8 cellular contexts compared by ENCODE assay signal in genomic region chr11:107563702-107564101, GRCh38. TPM values are rescaled to one million over a fixed set of nuclear protein-coding genes. Genes with fewer than 3 reads are reported as not detected.
DNase-seq lines count a peak whose midpoint lies in the region; ATAC-seq, FAIRE-seq and TF ChIP-seq lines count a peak whose summit lies in the region.

No MANE protein-coding gene starts in this region.

- in situ Hi-C loops in HAP-1 (cut with MboI; ENCODE audit: low sequenced_read_pairs): no loop called here

- no peak overlapping the region for H3K27ac ChIP-seq in right lobe of liver

- H3K4me3 Mint-ChIP-seq in type B pancreatic cell: peak overlapping the region; percentile 82

- WGBS in right lobe of liver (ENCODE audit: insufficient coverage, low coverage, low lambda C conversion rate, missing lambda C conversion rate): 0% methylated on average over 2 of the region's 2 CpGs

- no peak overlapping the region for H3K4me3 ChIP-seq in HAP-1
- H3K4me3 ChIP-seq in MG63: no peak overlapping the region
- no peak overlapping the region for H3K4me3 ChIP-seq in bronchial epithelial cell (ENCODE audit: low read depth, low read length)
- no peak overlapping the region for H3K4me3 ChIP-seq in right lobe of liver

- no peak for FAIRE-seq in bronchial epithelial cell (lab: Jason Lieb, UNC)

- intact Hi-C loops in right lobe of liver (cut with DNase I): no loop called here

- no peaks in the 10 kb centered on the region for H3K36me3 Mint-ChIP-seq in type B pancreatic cell

- TF ChIP-seq CTCF in bronchial epithelial cell (IDR thresholded peaks at IDR 0.05; ENCODE audit: insufficient read depth, low read length, severe bottlenecking) (peak; percentile 55), right lobe of liver (IDR thresholded peaks at IDR 0.05) (peak; percentile 58 to 60 (median 60)), type B pancreatic cell (conservative IDR thresholded peaks at IDR 0.05) (peak; percentile 79)

- no peak for TF ChIP-seq POLR2A in right lobe of liver (IDR thresholded peaks at IDR 0.05)

- H3K4me1 ChIP-seq in HAP-1: peaks cover 12% of the 10 kb centered on the region
- peaks cover 0 to 14% (median 5%) of the 10 kb centered on the region in 4 donors for H3K4me1 ChIP-seq in right lobe of liver

- peaks cover 33% of the 10 kb centered on the region for H3K4me1 Mint-ChIP-seq in type B pancreatic cell (ENCODE audit: unreplicated experiment)

- H3K27me3 Mint-ChIP-seq in type B pancreatic cell: no peaks in the 10 kb centered on the region

- H3K27ac Mint-ChIP-seq in type B pancreatic cell: peak overlapping the region; percentile 54

- ATAC-seq in right lobe of liver: peak; percentile 20 to 33 (median 28)

- peak; percentile 59 for DNase-seq in SKM-1 treated with dmso at 0.1 percent for 144 hours (lab: John Stamatoyannopoulos, UW; ENCODE audit: unreplicated experiment)
- DNase-seq in SKM-1 (lab: John Stamatoyannopoulos, UW; ENCODE audit: unreplicated experiment): no peak
- peak; percentile 57 to 63 for DNase-seq in HAP-1 (ENCODE audit: low spot score in 2 of 2)
- DNase-seq in MG63: peak; percentile 10
- peak; percentile 60 for DNase-seq in SW480 (ENCODE audit: low spot score)
- peak; percentile 47 for DNase-seq in bronchial epithelial cell (ENCODE audit: low read depth)
- DNase-seq in right lobe of liver: no peak
- no peak for DNase-seq in type B pancreatic cell (ENCODE audit: extremely low spot score, unreplicated experiment)

- H3K36me3 ChIP-seq in HAP-1 (replicated peaks) (no peaks in the 10 kb centered on the region; the same call in 1 of the 2 replicates), MG63 (peaks cover 5% of the 10 kb centered on the region), bronchial epithelial cell (ENCODE audit: control insufficient read depth, insufficient read depth, low read length) (no peaks in the 10 kb centered on the region), right lobe of liver (no peaks in the 10 kb centered on the region)

- H3K27me3 ChIP-seq in HAP-1 (ENCODE audit: low read depth) (no peaks in the 10 kb centered on the region), MG63 (no peaks in the 10 kb centered on the region), bronchial epithelial cell (ENCODE audit: control insufficient read depth, insufficient read depth, low read length) (no peaks in the 10 kb centered on the region), right lobe of liver (no peaks in the 10 kb centered on the region)

- H3K9me3 ChIP-seq in HAP-1: no peaks in the 10 kb centered on the region
- H3K9me3 ChIP-seq in MG63: no peaks in the 10 kb centered on the region
- H3K9me3 ChIP-seq in right lobe of liver: no peaks in the 10 kb centered on the region

- H3K9me3 Mint-ChIP-seq in type B pancreatic cell: no peaks in the 10 kb centered on the region

RNA-seq across cellular contexts. Expression of gene ALKBH8, which starts 1.8 kb away (rescaled TPM):
- total RNA-seq in MG63 (2014; rRNA removed; shearing (Covaris generic); ENCODE audit: low replicate concordance): 5.5 and 7.0 TPM in 2 replicates
- total RNA-seq in bronchial epithelial cell: 5.2 and 12.4 TPM in 2 replicates
- 1 to 10 TPM; 2.5 to 4.3 (median 3.1) TPM for total RNA-seq in right lobe of liver
- total RNA-seq in type B pancreatic cell (ENCODE audit: low replicate concordance): 6.7 and 7.8 TPM in 2 replicates

RNA-seq across cellular contexts. Expression of gene ELMOD1, which starts 27.2 kb away (rescaled TPM):
- total RNA-seq in MG63 (2014; rRNA removed; shearing (Covaris generic); ENCODE audit: low replicate concordance): not detected in 2 replicates
- under 0.01 TPM in 1 of 2 replicates, not detected in the other for total RNA-seq in bronchial epithelial cell
- total RNA-seq in right lobe of liver: 1 to 10 TPM in 1 of 6 experiments, under 1 TPM in 4, not detected in 1; 0.25 to 1.7 (median 0.42) TPM
- total RNA-seq in type B pancreatic cell (ENCODE audit: low replicate concordance): 4.0 and 7.6 TPM in 2 replicates

Comparison
In these comparisons a context has a peak if more than half of its experiments do, and no peak if none do; other contexts are left out.
1. DNase-seq: peak in SKM-1 treated with dmso at 0.1 percent for 144 hours (single experiment), HAP-1 (2 of 2), MG63 (single experiment), SW480 (single experiment) and bronchial epithelial cell (single experiment); none in SKM-1 (single experiment), right lobe of liver (0 of 3) and type B pancreatic cell (single experiment).
2. Peak in every context shown above with its lines, with median percentiles within 50 percentile points of each other: CTCF ChIP-seq.